Comparison of ENCODE assay signal across 24 cellular contexts in the genomic region with DNA sequence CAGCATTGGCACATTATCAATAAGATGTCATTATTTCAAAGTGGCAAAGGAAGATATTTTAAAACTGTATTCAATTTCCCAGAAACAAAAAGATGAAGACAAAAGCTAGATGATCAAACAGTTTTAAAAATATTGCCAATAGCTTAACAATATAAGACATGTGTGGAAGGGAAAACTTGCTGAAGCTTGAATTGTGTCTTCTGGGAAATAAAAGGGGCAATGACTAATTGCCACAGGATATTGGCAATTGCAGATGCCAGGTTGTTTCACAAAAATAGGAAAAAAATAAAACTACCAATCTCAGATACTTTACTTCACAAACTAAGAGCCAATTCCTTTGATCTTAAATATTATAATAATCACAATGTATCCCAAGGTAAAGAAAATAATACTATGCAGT.
DNase-seq lines count a peak whose midpoint lies in the region; ATAC-seq, FAIRE-seq and TF ChIP-seq lines count a peak whose summit lies in the region.
"Had no signal": no experiment of that assay in that cellular context is flagged by ENCODE, and none has a peak within 500 bp of the region (broad histone marks: within the 10 kb centered on the region; RNA-seq: fewer than 3 reads in every experiment).

No MANE protein-coding gene starts in this region.

- H3K27me3 ChIP-seq in bronchial epithelial cell (ENCODE audit: control insufficient read depth, insufficient read depth, low read length) = no peaks in the 10 kb centered on the region
- no peaks in the 10 kb centered on the region for H3K27me3 ChIP-seq in keratinocyte (ENCODE audit: control insufficient read depth, extremely low read depth, insufficient read depth, low read length)
- H3K27me3 ChIP-seq: BLaER1 had no signal

- H3K79me2 ChIP-seq in keratinocyte (ENCODE audit: control insufficient read depth, insufficient read depth, low read length) = no peaks in the 10 kb centered on the region

- TF ChIP-seq CTCF in bronchial epithelial cell (IDR thresholded peaks at IDR 0.05; ENCODE audit: insufficient read depth, low read length, severe bottlenecking) (no peak), keratinocyte (optimal IDR thresholded peaks at IDR 0.05 in 1 of 3, IDR thresholded peaks at IDR 0.05 in 1 of 3, conservative IDR thresholded peaks at IDR 0.05 in 1 of 3; ENCODE audit: extremely low read depth in 1 of 3, insufficient read depth in 2 of 3, low read length in 3 of 3) (no peak), GM13976 (IDR thresholded peaks at IDR 0.05; ENCODE audit: borderline replicate concordance, control extremely low read depth, extremely low read depth, insufficient read depth, missing control alignments) (no peak)

- FAIRE-seq in bronchial epithelial cell (lab: Jason Lieb, UNC) (no peak), keratinocyte (lab: Jason Lieb, UNC) (no peak)
- FAIRE-seq: HepG2 had no signal

- in situ Hi-C loops in GM13976 (cut with MboI; ENCODE audit: low sequenced_read_pairs, unreplicated experiment) = no loop called here

- no peak overlapping the region for H3K4me3 ChIP-seq in bronchial epithelial cell (ENCODE audit: low read depth, low read length)
- no peak overlapping the region for H3K4me3 ChIP-seq in keratinocyte (ENCODE audit: control insufficient read depth in 2 of 3, extremely low read depth in 1 of 3, insufficient read depth in 2 of 3, low read depth in 1 of 3, low read length in 3 of 3)
- H3K4me3 ChIP-seq: BLaER1, GM23248, HAP-1 had no signal

- no peaks in the 10 kb centered on the region for H3K9me1 ChIP-seq in keratinocyte (ENCODE audit: control insufficient read depth, extremely low read depth, insufficient read depth, low read length)

- DNase-seq in LHCN-M2 (ENCODE audit: low read depth) (peak; percentile 25), bronchial epithelial cell (ENCODE audit: low read depth) (peak; percentile 69), keratinocyte (ENCODE audit: low read depth, low spot score) (no peak), caudate nucleus (lab: John Stamatoyannopoulos, UW) (no peak), GM13976 (ENCODE audit: low spot score) (no peak)
- DNase-seq in activated naive CD4-positive, alpha-beta T cell treated with anti-CD3 and anti-CD28 coated beads, Interleukin-2, amount 50 U/mL, for 16 hours = no peak
- DNase-seq: CD4-positive, alpha-beta T cell; COR-L47; DMS79; KBM-7; NCI-H1105; NCI-H146; NCI-H2029; NCI-H2227 treated with DMSO at 0.1 percent for 48 hours; NCI-H524; NCI-H774; NK-92 treated with Interleukin-12 subunit alpha and Interleukin-12 subunit beta, amount 100 ng/mL, for 24 hours had no signal

- H3K27ac ChIP-seq in keratinocyte (ENCODE audit: control insufficient read depth, insufficient read depth, low read length) (peak overlapping the region; percentile 85), caudate nucleus (ENCODE audit: low read depth, low read length) (no peak overlapping the region)
- H3K27ac ChIP-seq: BLaER1, HL-60, RWPE1 had no signal

- dilution Hi-C loops in keratinocyte (cut with MboI; ENCODE audit: extremely low pct_ligation_motif_present, low sequenced_read_pairs) = no loop called here

- peaks cover 45% of the 10 kb centered on the region for H3K4me1 ChIP-seq in keratinocyte (ENCODE audit: control insufficient read depth, extremely low read depth, insufficient read depth, low read length)
- H3K4me1 ChIP-seq: BLaER1, HAP-1 had no signal

- no peak for ATAC-seq in GM18868 (IDR thresholded peaks at IDR 0.05; ENCODE audit: unreplicated experiment)
- ATAC-seq: HepG2 had no signal

- peak overlapping the region; percentile 40 for H3K4me2 ChIP-seq in keratinocyte (ENCODE audit: control insufficient read depth, extremely low read depth, insufficient read depth, low read depth, low read length)
- H3K4me2 ChIP-seq: BLaER1 had no signal

- H3K9ac ChIP-seq in keratinocyte (ENCODE audit: control insufficient read depth, extremely low read depth, insufficient read depth, low read length) = no peak overlapping the region
- H3K9ac ChIP-seq: BLaER1 had no signal

- H3K36me3 ChIP-seq in bronchial epithelial cell (ENCODE audit: control insufficient read depth, insufficient read depth, low read length) (no peaks in the 10 kb centered on the region), keratinocyte (ENCODE audit: control insufficient read depth in 2 of 2, extremely low read depth in 1 of 2, insufficient read depth in 2 of 2, low read length in 2 of 2) (no peaks in the 10 kb centered on the region)
- H3K36me3 ChIP-seq: BLaER1, HAP-1 had no signal

- H4K20me1 ChIP-seq in keratinocyte (ENCODE audit: control insufficient read depth, extremely low read depth, insufficient read depth, low read length) = no peaks in the 10 kb centered on the region
- H4K20me1 ChIP-seq: BLaER1 had no signal

- peak overlapping the region; percentile 23 for H2AFZ ChIP-seq in keratinocyte (ENCODE audit: control insufficient read depth, low read length)
- H2AFZ ChIP-seq: GM23248 had no signal

- no peaks in the 10 kb centered on the region for H3K9me3 ChIP-seq in keratinocyte (ENCODE audit: control insufficient read depth, low read depth, low read length)
- H3K9me3 ChIP-seq: BLaER1, HAP-1 had no signal

Comparison
In these comparisons a context has a peak if more than half of its experiments do, and no peak if none do; other contexts are left out.
1. DNase-seq: peak in LHCN-M2 (single experiment) and bronchial epithelial cell (single experiment); none in keratinocyte (single experiment), activated naive CD4-positive, alpha-beta T cell treated with anti-CD3 and anti-CD28 coated beads, Interleukin-2, amount 50 U/mL, for 16 hours (single experiment), caudate nucleus (0 of 61) and GM13976 (single experiment).